In genomic region chr20:15327123-15327522, GRCh38 we compare ENCODE assay signal across 25 cellular contexts.
"Had no signal": no experiment of that assay in that cellular context is flagged by ENCODE, and none has a peak within 500 bp of the region (broad histone marks: within the 10 kb centered on the region; RNA-seq: fewer than 3 reads in every experiment).

No MANE protein-coding gene starts in this region.

- H3K4me2 ChIP-seq: hepatocyte had no signal

- H3K36me3 ChIP-seq: esophagus muscularis mucosa, gastroesophageal sphincter, heart left ventricle, left lung, lower lobe of right lung had no signal

- DNase-seq: dermis blood vessel endothelial cell; dorsolateral prefrontal cortex; effector CD4-positive, alpha-beta T cell; effector memory CD4-positive, alpha-beta T cell; foreskin keratinocyte; heart left ventricle; hypothalamus; immature natural killer cell; islet precursor cell; kidney; kidney glomerular epithelial cell; left cardiac atrium; left lung; left ventricle myocardium superior; lower lobe of right lung; mesenchymal stem cell; mucosa of descending colon; naive B cell had no signal

- FAIRE-seq: colon, endothelial cell of umbilical vein, frontal cortex, kidney had no signal

- H3K9me3 ChIP-seq: esophagus muscularis mucosa, gastroesophageal sphincter, heart left ventricle, left lung, lower lobe of right lung, mucosa of descending colon had no signal

- H2AFZ ChIP-seq: hepatocyte had no signal

- H3K27me3 ChIP-seq: dorsolateral prefrontal cortex, esophagus muscularis mucosa, foreskin keratinocyte, gastroesophageal sphincter, heart left ventricle, hepatocyte, left lung had no signal

- ATAC-seq: foreskin keratinocyte, gastroesophageal sphincter, heart left ventricle, left cardiac atrium, left lung, left ventricle myocardium superior, lower lobe of right lung, mucosa of descending colon had no signal

- H3K27ac ChIP-seq: coronary artery, dorsolateral prefrontal cortex, esophagus muscularis mucosa, foreskin keratinocyte, gastroesophageal sphincter, heart left ventricle, hepatocyte, left lung, lower lobe of right lung had no signal

- H3K4me3 ChIP-seq: coronary artery, dorsolateral prefrontal cortex, esophagus muscularis mucosa, gastroesophageal sphincter, heart left ventricle, hepatocyte, left lung, lower lobe of right lung, mucosa of descending colon had no signal

- H3K4me1 ChIP-seq: esophagus muscularis mucosa, foreskin keratinocyte, gastroesophageal sphincter, heart left ventricle, left lung, lower lobe of right lung had no signal

- H3K79me2 ChIP-seq: hepatocyte had no signal
